ENCODE assay signal across 10 cellular contexts in genomic region chr1:235022341-235023196, GRCh38.
A peak's percentile ranks its signal among the peaks of the same experiment; 100 is the strongest.
DNase-seq lines count a peak whose midpoint lies in the region; ATAC-seq, FAIRE-seq and TF ChIP-seq lines count a peak whose summit lies in the region.
"Had no signal": no experiment of that assay in that cellular context is flagged by ENCODE, and none has a peak within 500 bp of the region (broad histone marks: within the 10 kb centered on the region; RNA-seq: fewer than 3 reads in every experiment).

No MANE protein-coding gene starts in this region.

- peak; percentile 77 for FAIRE-seq in GM12891 (lab: Jason Lieb, UNC)

- H4K20me1 ChIP-seq in OCI-LY3 (ENCODE audit: insufficient read depth, low read length) (no peaks in the 10 kb centered on the region), neural progenitor cell (ENCODE audit: low read depth) (no peaks in the 10 kb centered on the region)

- H3K9ac ChIP-seq in OCI-LY3 (ENCODE audit: low read length) (peak overlapping the region; percentile 23; the same call in 1 of the 2 replicates), neural progenitor cell (no peak overlapping the region)

- no peaks in the 10 kb centered on the region for H3K79me2 ChIP-seq in OCI-LY3 (ENCODE audit: low read length)
- no peaks in the 10 kb centered on the region for H3K79me2 ChIP-seq in neural progenitor cell (ENCODE audit: low read depth)

- H3K36me3 Mint-ChIP-seq in neural progenitor cell, result no peaks in the 10 kb centered on the region

- H3K27ac Mint-ChIP-seq in neural progenitor cell, result peak overlapping the region; percentile 22

- H3K27me3 Mint-ChIP-seq in neural progenitor cell (ENCODE audit: insufficient read depth, low read depth), result peaks cover 9% of the 10 kb centered on the region

- DNase-seq in GM12891 (ENCODE audit: insufficient read length, low spot score) (no peak), fibroblast of villous mesenchyme (ENCODE audit: low read depth) (peak; percentile 51), neural progenitor cell (ENCODE audit: low spot score) (no peak), foreskin melanocyte (no peak), NCI-H2081 treated with DMSO at 0.1 percent for 48 hours (lab: John Stamatoyannopoulos, UW) (no peak)
- DNase-seq: activated T-cell treated with anti-CD3 and anti-CD28 coated beads, Interleukin-2, amount 50 U/mL, for 48 hours; NCI-H526 had no signal

- H3K9me3 Mint-ChIP-seq in neural progenitor cell, result peaks cover 20% of the 10 kb centered on the region

- H3K36me3 ChIP-seq in OCI-LY3 (replicated peaks; ENCODE audit: low read depth, low read length), result no peaks in the 10 kb centered on the region
- no peaks in the 10 kb centered on the region for H3K36me3 ChIP-seq in neural progenitor cell

- H3K4me3 Mint-ChIP-seq in neural progenitor cell, result no peak overlapping the region

- no peak overlapping the region for H2AFZ ChIP-seq in OCI-LY3 (ENCODE audit: low read depth, low read length)
- peak overlapping the region; percentile 54 for H2AFZ ChIP-seq in neural progenitor cell (replicated peaks)

- H3F3A ChIP-seq in neural progenitor cell (ENCODE audit: low read depth), result peaks cover 6% of the 10 kb centered on the region

- TF ChIP-seq POLR2A in GM12891 (IDR thresholded peaks at IDR 0.05; ENCODE audit: low read depth, low read length), result no peak

- H3K27ac ChIP-seq in OCI-LY3 (ENCODE audit: low read length), result peak overlapping the region; percentile 26; the same call in 1 of the 2 replicates
- H3K27ac ChIP-seq in neural progenitor cell, result no peak overlapping the region

- H3K4me2 ChIP-seq in OCI-LY3 (ENCODE audit: low read length) (peak overlapping the region; percentile 56), neural progenitor cell (peak overlapping the region; percentile 7)

- H3K27me3 ChIP-seq in OCI-LY3 (ENCODE audit: low read depth, low read length), result no peaks in the 10 kb centered on the region
- no peaks in the 10 kb centered on the region for H3K27me3 ChIP-seq in neural progenitor cell

- ATAC-seq in HG02763 (IDR thresholded peaks at IDR 0.05; ENCODE audit: unreplicated experiment) (no peak), HG03571 (IDR thresholded peaks at IDR 0.05; ENCODE audit: unreplicated experiment) (no peak)

- H3K9me3 ChIP-seq in OCI-LY3 (ENCODE audit: insufficient read depth, low read length) (no peaks in the 10 kb centered on the region), neural progenitor cell (ENCODE audit: low read depth) (no peaks in the 10 kb centered on the region)

- H3K4me3 ChIP-seq in OCI-LY3 (ENCODE audit: low read length) (no peak overlapping the region), fibroblast of villous mesenchyme (ENCODE audit: low read depth, low read length) (no peak overlapping the region), neural progenitor cell (no peak overlapping the region)

- TF ChIP-seq CTCF in OCI-LY3 (IDR thresholded peaks at IDR 0.05; ENCODE audit: low read depth, low read length) (no peak), fibroblast of villous mesenchyme (IDR thresholded peaks at IDR 0.05; ENCODE audit: insufficient read depth, low read depth, low read length) (no peak), neural progenitor cell (IDR thresholded peaks at IDR 0.05) (no peak)

- H3K4me1 ChIP-seq in OCI-LY3 (ENCODE audit: low read length) (peaks cover 49% of the 10 kb centered on the region), neural progenitor cell (peaks cover 11% of the 10 kb centered on the region)

- H3K4me1 Mint-ChIP-seq in neural progenitor cell, result peaks cover 44% of the 10 kb centered on the region

TF ChIP-seq in GM12891, 5 proteins besides CTCF, POLR2A, EP300 and RAD21:
- TF ChIP-seq POLR2AphosphoS5 (IDR thresholded peaks at IDR 0.05; ENCODE audit: low read depth, low read length) (no peak), TAF1 (IDR thresholded peaks at IDR 0.05; ENCODE audit: low read depth, low read length) (no peak), SPI1 (IDR thresholded peaks at IDR 0.05; ENCODE audit: low read depth, low read length) (0 out of 2 replicates have a peak, but pooled peaks have one; percentile 11), POU2F2 (IDR thresholded peaks at IDR 0.05; ENCODE audit: low read depth, low read length) (no peak)
